In genomic region chr2:44329343-44329742, GRCh38 we compare ENCODE assay signal across 33 cellular contexts. TPM values are rescaled to one million over a fixed set of nuclear protein-coding genes. Genes with fewer than 3 reads are reported as not detected.
"Had no signal": no experiment of that assay in that cellular context is flagged by ENCODE, and none has a peak within 500 bp of the region (broad histone marks: within the 10 kb centered on the region; RNA-seq: fewer than 3 reads in every experiment).

No MANE protein-coding gene starts in this region.

- H3K27ac ChIP-seq: brain microvascular endothelial cell, Peyer's patch had no signal

- H3K27ac Mint-ChIP-seq: activated CD4-positive, alpha-beta T cell treated with anti-CD3 and anti-CD28 coated beads, Interleukin-2, amount 10 ng/mL, durations not matched to agents 24 days and 14 days; activated CD8-positive, alpha-beta T cell treated with anti-CD3 and anti-CD28 coated beads for 36 hours; activated naive CD8-positive, alpha-beta T cell treated with anti-CD3 and anti-CD28 coated beads for 36 hours; activated T-cell treated with anti-CD3 and anti-CD28 coated beads, Interleukin-2, amount 50 U/mL, for 72 hours; activated T-helper 17 cell treated with anti-CD3 and anti-CD28 coated beads, Interleukin-2, amount 50 U/mL, for 72 hours had no signal

- H3K4me3 Mint-ChIP-seq: activated CD4-positive, alpha-beta T cell treated with anti-CD3 and anti-CD28 coated beads, Interleukin-2, amount 10 ng/mL, durations not matched to agents 24 days and 14 days; activated CD8-positive, alpha-beta T cell treated with anti-CD3 and anti-CD28 coated beads for 36 hours; activated naive CD8-positive, alpha-beta T cell treated with anti-CD3 and anti-CD28 coated beads for 36 hours; activated T-cell treated with anti-CD3 and anti-CD28 coated beads, Interleukin-2, amount 50 U/mL, for 72 hours; activated T-helper 17 cell treated with anti-CD3 and anti-CD28 coated beads, Interleukin-2, amount 50 U/mL, for 72 hours; T-cell had no signal

- H3K27me3 ChIP-seq: brain microvascular endothelial cell, Peyer's patch had no signal

- H3K4me3 ChIP-seq: Peyer's patch had no signal

- H3K9me3 ChIP-seq: Peyer's patch had no signal

- H3K4me1 ChIP-seq: Peyer's patch had no signal

- ATAC-seq: activated CD8-positive, alpha-beta T cell treated with anti-CD3 and anti-CD28 coated beads for 36 hours; activated T-cell treated with anti-CD3 and anti-CD28 coated beads, Interleukin-2, amount 50 U/mL, for 72 hours; activated T-helper 17 cell treated with anti-CD3 and anti-CD28 coated beads, Interleukin-2, amount 50 U/mL, for 72 hours; PC-3; SK-N-SH treated with all-trans-retinoic acid at 6 μM for 48 hours; T-cell had no signal

- H3K4me1 Mint-ChIP-seq: activated T-helper 17 cell treated with anti-CD3 and anti-CD28 coated beads, Interleukin-2, amount 50 U/mL, for 72 hours had no signal

- H3K27me3 Mint-ChIP-seq: activated CD4-positive, alpha-beta T cell treated with anti-CD3 and anti-CD28 coated beads, Interleukin-2, amount 10 ng/mL, durations not matched to agents 24 days and 14 days; activated CD8-positive, alpha-beta T cell treated with anti-CD3 and anti-CD28 coated beads for 36 hours; activated naive CD8-positive, alpha-beta T cell treated with anti-CD3 and anti-CD28 coated beads for 36 hours; activated T-helper 17 cell treated with anti-CD3 and anti-CD28 coated beads, Interleukin-2, amount 50 U/mL, for 72 hours; T-cell had no signal

- H3K9me3 Mint-ChIP-seq: activated CD4-positive, alpha-beta T cell treated with anti-CD3 and anti-CD28 coated beads, Interleukin-2, amount 10 ng/mL, durations not matched to agents 24 days and 14 days; activated CD8-positive, alpha-beta T cell treated with anti-CD3 and anti-CD28 coated beads for 36 hours; activated naive CD8-positive, alpha-beta T cell treated with anti-CD3 and anti-CD28 coated beads for 36 hours; activated T-cell treated with anti-CD3 and anti-CD28 coated beads, Interleukin-2, amount 50 U/mL, for 72 hours; activated T-helper 17 cell treated with anti-CD3 and anti-CD28 coated beads, Interleukin-2, amount 50 U/mL, for 72 hours; T-cell had no signal

- DNase-seq: activated CD4-positive, alpha-beta T cell treated with anti-CD3 and anti-CD28 coated beads, Interleukin-2, amount 10 ng/mL, durations not matched to agents 24 days and 14 days; activated CD4-positive, alpha-beta T cell treated with anti-CD3 and anti-CD28 coated beads, Interleukin-2, amount 50 U/mL, for 4 hours; activated CD8-positive, alpha-beta T cell treated with anti-CD3 and anti-CD28 coated beads for 36 hours; activated effector memory CD4-positive, alpha-beta T cell treated with anti-CD3 and anti-CD28 coated beads, Interleukin-2, amount 50 U/mL, for 16 hours; activated naive CD4-positive, alpha-beta T cell; activated naive CD4-positive, alpha-beta T cell treated with anti-CD3 and anti-CD28 coated beads, Interleukin-2, amount 50 U/mL, for 16 hours; activated naive CD8-positive, alpha-beta T cell treated with anti-CD3 and anti-CD28 coated beads for 36 hours; activated T-cell treated with anti-CD3 and anti-CD28 coated beads, Interleukin-2, amount 50 U/mL, for 1 hour; activated T-cell treated with anti-CD3 and anti-CD28 coated beads, Interleukin-2, amount 50 U/mL, for 72 hours; amniotic stem cell; aorta; brain microvascular endothelial cell; central memory CD4-positive, alpha-beta T cell; MM.1S; MV-4-11; NCI-H1092; NCI-H1436 treated with DMSO at 0.1 percent for 48 hours; NCI-H1694 treated with DMSO at 0.1 percent for 48 hours; NCI-H2029; NCI-H345; NCI-H524 treated with DMSO at 0.1 percent for 48 hours; NK-92 treated with Interleukin-12 subunit alpha and Interleukin-12 subunit beta, amount 100 ng/mL, for 24 hours; PC-3; Peyer's patch; RPMI8226; SHP77 treated with DMSO at 0.1 percent for 48 hours; T-cell; T-helper 2 cell; T1000 had no signal

RNA-seq across cellular contexts. Expression of gene SLC3A1, which starts 54.1 kb away (rescaled TPM):
- total RNA-seq: activated CD4-positive, alpha-beta T cell treated with anti-CD3 and anti-CD28 coated beads, Interleukin-2, amount 10 ng/mL, durations not matched to agents 24 days and 14 days; activated CD8-positive, alpha-beta memory T cell treated with anti-CD3 and anti-CD28 coated beads for 36 hours; activated naive CD8-positive, alpha-beta T cell treated with anti-CD3 and anti-CD28 coated beads for 36 hours; activated T-helper 17 cell treated with anti-CD3 and anti-CD28 coated beads, Interleukin-2, amount 50 U/mL, for 72 hours; LHCN-M2 had no signal
